Comparison of ENCODE assay signal across 1 cellular context in genomic region chr9:124054671-124055212, GRCh38.
TF ChIP-seq lines count a peak whose summit lies in the region.

No MANE protein-coding gene starts in this region.

TF ChIP-seq in GM12878, 131 proteins besides CTCF, POLR2A, EP300 and RAD21 (continued from another document):
- TF ChIP-seq, protein P1, sequence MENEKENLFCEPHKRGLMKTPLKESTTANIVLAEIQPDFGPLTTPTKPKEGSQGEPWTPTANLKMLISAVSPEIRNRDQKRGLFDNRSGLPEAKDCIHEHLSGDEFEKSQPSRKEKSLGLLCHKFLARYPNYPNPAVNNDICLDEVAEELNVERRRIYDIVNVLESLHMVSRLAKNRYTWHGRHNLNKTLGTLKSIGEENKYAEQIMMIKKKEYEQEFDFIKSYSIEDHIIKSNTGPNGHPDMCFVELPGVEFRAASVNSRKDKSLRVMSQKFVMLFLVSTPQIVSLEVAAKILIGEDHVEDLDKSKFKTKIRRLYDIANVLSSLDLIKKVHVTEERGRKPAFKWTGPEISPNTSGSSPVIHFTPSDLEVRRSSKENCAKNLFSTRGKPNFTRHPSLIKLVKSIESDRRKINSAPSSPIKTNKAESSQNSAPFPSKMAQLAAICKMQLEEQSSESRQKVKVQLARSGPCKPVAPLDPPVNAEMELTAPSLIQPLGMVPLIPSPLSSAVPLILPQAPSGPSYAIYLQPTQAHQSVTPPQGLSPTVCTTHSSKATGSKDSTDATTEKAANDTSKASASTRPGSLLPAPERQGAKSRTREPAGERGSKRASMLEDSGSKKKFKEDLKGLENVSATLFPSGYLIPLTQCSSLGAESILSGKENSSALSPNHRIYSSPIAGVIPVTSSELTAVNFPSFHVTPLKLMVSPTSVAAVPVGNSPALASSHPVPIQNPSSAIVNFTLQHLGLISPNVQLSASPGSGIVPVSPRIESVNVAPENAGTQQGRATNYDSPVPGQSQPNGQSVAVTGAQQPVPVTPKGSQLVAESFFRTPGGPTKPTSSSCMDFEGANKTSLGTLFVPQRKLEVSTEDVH (IDR thresholded peaks at IDR 0.05; ENCODE audit: low read depth, partially characterized antibody) = no peak
- TF ChIP-seq PML (IDR thresholded peaks at IDR 0.05; ENCODE audit: low read length) = peak; percentile 84
